In genomic region chr7:149261321-149261828, GRCh38 we compare ENCODE assay signal across 8 cellular contexts. TPM values are rescaled to one million over a fixed set of nuclear protein-coding genes. Genes with fewer than 3 reads are reported as not detected.
DNase-seq lines count a peak whose midpoint lies in the region; ATAC-seq, FAIRE-seq and TF ChIP-seq lines count a peak whose summit lies in the region.

No MANE protein-coding gene starts in this region.

- no peak for TF ChIP-seq POLR2A in GM12891 (IDR thresholded peaks at IDR 0.05; ENCODE audit: low read depth, low read length)

- FAIRE-seq in GM12891 (lab: Jason Lieb, UNC), result peak; percentile 13

- DNase-seq in A172 (ENCODE audit: low spot score), result peak; percentile 46
- no peak for DNase-seq in GM12891 (ENCODE audit: insufficient read length, low spot score)
- no peak for DNase-seq in Jurkat, Clone E6-1 (ENCODE audit: low read depth, low spot score)
- peak; percentile 60 for DNase-seq in amniotic epithelial cell (ENCODE audit: low read depth)
- peak; percentile 16 to 32 for DNase-seq in stimulated activated CD8-positive, alpha-beta memory T cell treated with anti-CD3 and anti-CD28 coated beads, Interleukin-15, amount 100 ng/mL, for 48 hours (ENCODE audit: low read depth in 2 of 2)
- no peak for DNase-seq in inferior parietal cortex (ENCODE audit: extremely low spot score)

- H3K9ac ChIP-seq in iPS-18a (ENCODE audit: low read length), result peak overlapping the region; percentile 43

- H3K27me3 ChIP-seq in iPS-18a (ENCODE audit: control insufficient read depth, insufficient read depth, low read length), result peaks cover 12% of the 10 kb centered on the region

- H3K9me3 ChIP-seq in iPS-18a (ENCODE audit: control insufficient read depth, low read depth, low read length), result no peaks in the 10 kb centered on the region

- no peak overlapping the region for H3K27ac ChIP-seq in iPS-18a (ENCODE audit: low read length)

- H3K4me3 ChIP-seq in Jurkat, Clone E6-1 (ENCODE audit: low read length), result peak overlapping the region; percentile 74
- peak overlapping the region; percentile 69 for H3K4me3 ChIP-seq in iPS-18a (ENCODE audit: low read length)

- H3K36me3 ChIP-seq in iPS-18a (ENCODE audit: control insufficient read depth, low read depth, low read length), result peaks cover 7% of the 10 kb centered on the region

- ATAC-seq in GM21717 (IDR thresholded peaks at IDR 0.05; ENCODE audit: unreplicated experiment), result no peak

- no peaks in the 10 kb centered on the region for H3K4me1 ChIP-seq in iPS-18a (ENCODE audit: control insufficient read depth, low read depth, low read length)

TF ChIP-seq in GM12891, 5 proteins besides CTCF, POLR2A, EP300 and RAD21:
- TF ChIP-seq SPI1 (IDR thresholded peaks at IDR 0.05; ENCODE audit: low read depth, low read length) (no peak), POLR2AphosphoS5 (IDR thresholded peaks at IDR 0.05; ENCODE audit: low read depth, low read length) (no peak), POU2F2 (IDR thresholded peaks at IDR 0.05; ENCODE audit: low read depth, low read length) (no peak), PAX5 (IDR thresholded peaks at IDR 0.05; ENCODE audit: insufficient read depth, low read length, severe bottlenecking) (no peak), TAF1 (IDR thresholded peaks at IDR 0.05; ENCODE audit: low read depth, low read length) (no peak)

RNA-seq across cellular contexts. Expression of gene ZNF783, which starts 0.6 kb away (rescaled TPM):
- total RNA-seq in A172 (2014; rRNA removed; shearing (Covaris generic)), result 2.0 and 3.7 TPM in 2 replicates
- polyA plus RNA-seq in GM12891 (2012; ENCODE audit: low read depth, missing spikeins), result 4.2 TPM
- 20.0 TPM for polyA plus RNA-seq in Jurkat, Clone E6-1 (2012; ENCODE audit: insufficient read depth, insufficient read length)

RNA-seq across cellular contexts. Expression of gene ZNF212, which starts 21.9 kb away (rescaled TPM):
- total RNA-seq in A172 (2014; rRNA removed; shearing (Covaris generic)), result 2.7 and 4.0 TPM in 2 replicates
- 4.1 TPM for polyA plus RNA-seq in GM12891 (2012; ENCODE audit: low read depth, missing spikeins)
- polyA plus RNA-seq in Jurkat, Clone E6-1 (2012; ENCODE audit: insufficient read depth, insufficient read length), result 12.8 TPM

Comparison
In these comparisons a context has a peak if more than half of its experiments do, and no peak if none do; other contexts are left out.
1. DNase-seq: peak in A172 (single experiment), amniotic epithelial cell (single experiment) and stimulated activated CD8-positive, alpha-beta memory T cell treated with anti-CD3 and anti-CD28 coated beads, Interleukin-15, amount 100 ng/mL, for 48 hours (2 of 2); none in GM12891 (single experiment), Jurkat, Clone E6-1 (single experiment) and inferior parietal cortex (single experiment).